In the genomic region with DNA sequence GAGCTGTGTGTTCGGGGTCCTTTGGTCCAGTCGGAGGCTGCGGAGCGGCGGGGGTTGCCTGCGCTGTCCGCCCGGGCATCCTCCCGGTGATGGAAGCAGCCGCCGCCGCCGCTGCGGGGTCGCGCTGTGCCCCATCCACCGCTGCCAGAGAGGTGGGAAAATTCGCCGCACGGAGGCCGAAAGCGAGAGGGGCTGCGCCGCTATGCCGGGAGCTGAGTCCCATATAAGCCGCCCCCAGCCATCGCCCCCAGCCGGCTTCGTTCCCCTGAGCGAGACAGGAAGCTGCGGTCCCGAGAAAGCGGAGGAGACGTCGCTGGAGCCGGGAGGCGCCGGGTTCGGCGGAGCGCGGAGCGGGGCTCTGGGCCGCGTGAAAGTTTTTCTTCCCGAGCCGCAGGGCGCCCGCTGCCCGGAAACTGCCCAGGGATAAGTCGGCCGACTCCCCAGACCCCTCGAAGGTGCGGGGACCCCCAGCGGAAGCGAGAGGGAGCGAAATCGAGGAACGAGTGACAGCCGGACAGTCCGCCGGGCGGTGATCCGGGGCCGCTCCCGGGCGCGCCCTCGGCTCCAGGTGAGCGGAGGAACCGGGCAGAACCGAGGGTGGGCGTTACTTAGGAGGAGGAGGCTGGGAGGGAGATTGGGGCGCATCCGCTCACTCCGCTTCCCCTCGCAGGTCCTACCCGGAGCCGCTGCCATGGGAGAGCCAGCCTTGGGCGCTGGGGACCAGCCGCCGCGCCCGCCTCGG, we compare ENCODE assay signal across 8 cellular contexts. TPM values are rescaled to one million over a fixed set of nuclear protein-coding genes. Genes with fewer than 3 reads are reported as not detected.
DNase-seq lines count a peak whose midpoint lies in the region; ATAC-seq, FAIRE-seq and TF ChIP-seq lines count a peak whose summit lies in the region.

No MANE protein-coding gene starts in this region.

- peak overlapping the region; percentile 90 for H3K4me3 Mint-ChIP-seq in Calu3 (ENCODE audit: low read depth, unreplicated experiment)
- H3K4me3 Mint-ChIP-seq in activated CD4-positive, alpha-beta memory T cell treated with anti-CD3 and anti-CD28 coated beads, Interleukin-2, amount 10 ng/mL, durations not matched to agents 7 days and 5 days: peak overlapping the region; percentile 82
- peak overlapping the region; percentile 78 to 95 (median 93) for H3K4me3 Mint-ChIP-seq in naive thymus-derived CD8-positive, alpha-beta T cell

- intact Hi-C loops in Calu3 (cut with micrococcal nuclease; ENCODE audit: unreplicated experiment): no loop called here

- H3K27ac ChIP-seq in KMS-11 (no peak overlapping the region), tibial nerve (peak overlapping the region in 2 of 4 donors; percentile 76 to 82)

- no peak for FAIRE-seq in RCC 7860 (lab: Jason Lieb, UNC)

- CTCF ChIA-PET in Calu3 (lab: Charles Lee): interaction anchor here (1.0 to 1.7 kb wide), 2 partner anchors 11 to 211 kb away, joined by 3 to 4 read pairs; no protein-coding TSS in a partner anchor
- CTCF ChIA-PET in activated CD4-positive, alpha-beta memory T cell treated with anti-CD3 and anti-CD28 coated beads, Interleukin-2, amount 10 ng/mL, durations not matched to agents 7 days and 5 days (lab: Charles Lee): interaction anchor here (1.1 to 2.1 kb wide), 6 partner anchors 41 to 554 kb away, joined by 3 to 9 read pairs (median 6); no protein-coding TSS in a partner anchor

- H2AFZ ChIP-seq in KMS-11 (ENCODE audit: low read depth): peak overlapping the region; percentile 94

- peak; percentile 36 for DNase-seq in Calu3
- peak; percentile 34 for DNase-seq in activated CD4-positive, alpha-beta memory T cell treated with anti-CD3 and anti-CD28 coated beads, Interleukin-2, amount 10 ng/mL, durations not matched to agents 7 days and 5 days
- peak in 9 of 10 donors; percentile 23 to 65 (median 47) for DNase-seq in naive thymus-derived CD8-positive, alpha-beta T cell
- DNase-seq in tibial nerve (ENCODE audit: low spot score in 2 of 2): no peak
- no peak for DNase-seq in RCC 7860 (ENCODE audit: low spot score)

- H3K27ac Mint-ChIP-seq in Calu3 (ENCODE audit: unreplicated experiment): no peak overlapping the region
- no peak overlapping the region for H3K27ac Mint-ChIP-seq in activated CD4-positive, alpha-beta memory T cell treated with anti-CD3 and anti-CD28 coated beads, Interleukin-2, amount 10 ng/mL, durations not matched to agents 7 days and 5 days
- H3K27ac Mint-ChIP-seq in naive thymus-derived CD8-positive, alpha-beta T cell: peak overlapping the region in 8 of 10 donors; percentile 48 to 91 (median 78)

- ATAC-seq in GM21528 (IDR thresholded peaks at IDR 0.05; ENCODE audit: low FRiP score, unreplicated experiment): peak; percentile 21
- peak; percentile 23 for ATAC-seq in esophagus mucosa
- peak; percentile 16 to 22 for ATAC-seq in naive thymus-derived CD8-positive, alpha-beta T cell

- no peak for TF ChIP-seq EP300 in tibial nerve (IDR thresholded peaks at IDR 0.05)

- WGBS in tibial nerve, 2 donors: 1% methylated on average over 31 to 47 of the region's 85 CpGs

- H3K27me3 Mint-ChIP-seq in Calu3 (ENCODE audit: unreplicated experiment): peaks cover 82% of the 10 kb centered on the region
- peaks cover 40% of the 10 kb centered on the region for H3K27me3 Mint-ChIP-seq in activated CD4-positive, alpha-beta memory T cell treated with anti-CD3 and anti-CD28 coated beads, Interleukin-2, amount 10 ng/mL, durations not matched to agents 7 days and 5 days
- no peaks in the 10 kb centered on the region for H3K27me3 Mint-ChIP-seq in naive thymus-derived CD8-positive, alpha-beta T cell

- no TSS peak for BruUV-seq in Calu3 (replicated peaks; lab: Mats Ljungman, UMichigan)

- H3K4me3 ChIP-seq in KMS-11 (IDR thresholded peaks at IDR 0.05; ENCODE audit: insufficient read depth, low read depth, low read length) (peak overlapping the region; percentile 79), tibial nerve (peak overlapping the region; percentile 61 to 70 (median 66))

- no peaks in the 10 kb centered on the region for H3K9me3 ChIP-seq in tibial nerve

- H3K9me3 Mint-ChIP-seq in Calu3 (ENCODE audit: low read depth, unreplicated experiment): no peaks in the 10 kb centered on the region
- no peaks in the 10 kb centered on the region for H3K9me3 Mint-ChIP-seq in activated CD4-positive, alpha-beta memory T cell treated with anti-CD3 and anti-CD28 coated beads, Interleukin-2, amount 10 ng/mL, durations not matched to agents 7 days and 5 days
- H3K9me3 Mint-ChIP-seq in naive thymus-derived CD8-positive, alpha-beta T cell: no peaks in the 10 kb centered on the region

- TF ChIP-seq POLR2A in tibial nerve (IDR thresholded peaks at IDR 0.05): no peak

- POLR2A ChIA-PET in activated CD4-positive, alpha-beta memory T cell treated with anti-CD3 and anti-CD28 coated beads, Interleukin-2, amount 10 ng/mL, durations not matched to agents 7 days and 5 days (lab: Charles Lee): interaction anchor here (2.1 kb wide), 1 partner anchor 117 kb away, joined by 6 read pairs; no protein-coding TSS in a partner anchor
- POLR2A ChIA-PET in naive thymus-derived CD8-positive, alpha-beta T cell (lab: Charles Lee): interaction anchor here (0.6 to 3.4 kb wide), 8 partner anchors 48 to 632 kb away, joined by 3 to 18 read pairs (median 3); partner anchors contain the start of gene U2SURP

- no peaks in the 10 kb centered on the region for H3K27me3 ChIP-seq in KMS-11 (ENCODE audit: insufficient read depth, low read depth)
- H3K27me3 ChIP-seq in tibial nerve: peaks cover 0 to 29% of the 10 kb centered on the region in 2 donors

- H3K4me1 ChIP-seq in KMS-11 (ENCODE audit: low read depth, poor library complexity, severe bottlenecking) (peaks cover 6% of the 10 kb centered on the region), tibial nerve (peaks cover 0 to 26% (median 2%) of the 10 kb centered on the region in 4 donors)

- no peaks in the 10 kb centered on the region for H3K79me2 ChIP-seq in KMS-11 (ENCODE audit: insufficient read depth, low read depth)

- H4K20me1 ChIP-seq in KMS-11 (ENCODE audit: insufficient read depth): no peaks in the 10 kb centered on the region

- H3K36me3 ChIP-seq in KMS-11 (ENCODE audit: insufficient read depth) (no peaks in the 10 kb centered on the region), tibial nerve (no peaks in the 10 kb centered on the region)

- peak overlapping the region; percentile 18; the same call in 1 of the 2 replicates for H3K9ac ChIP-seq in KMS-11

- H3K4me1 Mint-ChIP-seq in Calu3 (ENCODE audit: low read depth, unreplicated experiment): no peaks in the 10 kb centered on the region
- peaks cover 31% of the 10 kb centered on the region for H3K4me1 Mint-ChIP-seq in activated CD4-positive, alpha-beta memory T cell treated with anti-CD3 and anti-CD28 coated beads, Interleukin-2, amount 10 ng/mL, durations not matched to agents 7 days and 5 days
- peaks cover 13 to 47% (median 39%) of the 10 kb centered on the region in 4 donors for H3K4me1 Mint-ChIP-seq in naive thymus-derived CD8-positive, alpha-beta T cell

- H3K36me3 Mint-ChIP-seq in Calu3 (ENCODE audit: insufficient read depth, unreplicated experiment): peaks cover 17% of the 10 kb centered on the region
- no peaks in the 10 kb centered on the region for H3K36me3 Mint-ChIP-seq in activated CD4-positive, alpha-beta memory T cell treated with anti-CD3 and anti-CD28 coated beads, Interleukin-2, amount 10 ng/mL, durations not matched to agents 7 days and 5 days (ENCODE audit: low read depth)
- H3K36me3 Mint-ChIP-seq in naive thymus-derived CD8-positive, alpha-beta T cell: no peaks in the 10 kb centered on the region

- TF ChIP-seq CTCF in Calu3 (IDR thresholded peaks at IDR 0.05; ENCODE audit: unreplicated experiment) (no peak), KMS-11 (conservative IDR thresholded peaks at IDR 0.05; ENCODE audit: low read depth, low read length) (no peak), tibial nerve (IDR thresholded peaks at IDR 0.05) (peak in 1 of 5 experiments; percentile 5)

- peak overlapping the region; percentile 69 for H3K4me2 ChIP-seq in KMS-11

RNA-seq across cellular contexts. Expression of gene CHST2, which starts 0.6 kb away (rescaled TPM):
- total RNA-seq in Calu3 (2022): 0.34 and 0.38 TPM in 2 replicates
- 1 to 10 TPM; 1.4 to 1.7 TPM for total RNA-seq in activated CD4-positive, alpha-beta memory T cell treated with anti-CD3 and anti-CD28 coated beads, Interleukin-2, amount 10 ng/mL, durations not matched to agents 7 days and 5 days
- 1.5 TPM for total RNA-seq in esophagus mucosa
- 1 to 10 TPM; 4.2 to 5.2 TPM for total RNA-seq in naive thymus-derived CD8-positive, alpha-beta T cell
- 10 to 100 TPM in 1 of 3 donors, 1 to 10 TPM in 2; 4.2 to 11.4 (median 5.5) TPM for polyA plus RNA-seq in naive thymus-derived CD8-positive, alpha-beta T cell
- 10 to 100 TPM; 14.7 to 33.7 (median 18.8) TPM for total RNA-seq in tibial nerve

Comparison
In these comparisons a context has a peak if more than half of its experiments do, and no peak if none do; other contexts are left out.
1. DNase-seq: peak in Calu3 (single experiment), activated CD4-positive, alpha-beta memory T cell treated with anti-CD3 and anti-CD28 coated beads, Interleukin-2, amount 10 ng/mL, durations not matched to agents 7 days and 5 days (single experiment) and naive thymus-derived CD8-positive, alpha-beta T cell (9 of 10); none in tibial nerve (0 of 2) and RCC 7860 (single experiment).
2. H3K27ac Mint-ChIP-seq: peak in naive thymus-derived CD8-positive, alpha-beta T cell (8 of 10); none in Calu3 (single experiment) and activated CD4-positive, alpha-beta memory T cell treated with anti-CD3 and anti-CD28 coated beads, Interleukin-2, amount 10 ng/mL, durations not matched to agents 7 days and 5 days (single experiment).
3. Peak in every context shown above with its lines, with median percentiles within 50 percentile points of each other: H3K4me3 Mint-ChIP-seq and ATAC-seq.